Comparison of ENCODE assay signal across 28 cellular contexts in the genomic region with DNA sequence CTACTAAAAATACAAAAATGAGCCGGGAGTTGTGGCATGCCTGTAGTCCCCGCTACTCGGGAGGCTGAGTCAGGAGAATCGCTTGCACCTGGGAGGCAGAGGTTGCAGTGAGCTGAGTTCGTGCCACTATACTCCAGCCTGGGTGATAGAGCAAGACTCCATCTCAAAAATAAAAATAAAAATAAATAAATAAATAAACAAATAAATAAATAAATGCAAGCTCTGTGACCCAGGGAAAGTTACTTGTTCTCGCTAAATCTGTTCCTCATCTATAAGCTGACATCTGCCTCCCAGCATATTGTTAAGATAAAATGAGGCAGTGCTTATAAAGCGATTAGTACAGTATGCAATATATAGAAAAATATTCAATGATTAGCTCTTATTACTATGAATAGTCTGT.
"Had no signal": no experiment of that assay in that cellular context is flagged by ENCODE, and none has a peak within 500 bp of the region (broad histone marks: within the 10 kb centered on the region; RNA-seq: fewer than 3 reads in every experiment).

No MANE protein-coding gene starts in this region.

- H3K36me3 Mint-ChIP-seq: activated CD8-positive, alpha-beta memory T cell treated with anti-CD3 and anti-CD28 coated beads, Interleukin-2, amount 10 ng/mL, durations not matched to agents 7 days and 5 days; activated naive CD4-positive, alpha-beta T cell treated with anti-CD3 and anti-CD28 coated beads, Interleukin-2, amount 10 ng/mL, durations not matched to agents 7 days and 5 days had no signal

- H3K27me3 Mint-ChIP-seq: activated CD4-positive, alpha-beta memory T cell treated with anti-CD3 and anti-CD28 coated beads, Interleukin-2, amount 10 ng/mL, durations not matched to agents 7 days and 5 days; activated CD8-positive, alpha-beta memory T cell treated with anti-CD3 and anti-CD28 coated beads, Interleukin-2, amount 10 ng/mL, durations not matched to agents 7 days and 5 days; activated naive CD8-positive, alpha-beta T cell; activated naive CD8-positive, alpha-beta T cell treated with anti-CD3 and anti-CD28 coated beads, Interleukin-2, amount 50 U/mL, for 24 hours had no signal

- H3K36me3 ChIP-seq: cardiac muscle cell, Peyer's patch, SJCRH30, WERI-Rb-1 had no signal

- H3K27ac Mint-ChIP-seq: activated CD4-positive, alpha-beta memory T cell treated with anti-CD3 and anti-CD28 coated beads, Interleukin-2, amount 10 ng/mL, durations not matched to agents 7 days and 5 days; activated CD8-positive, alpha-beta memory T cell treated with anti-CD3 and anti-CD28 coated beads, Interleukin-2, amount 10 ng/mL, durations not matched to agents 7 days and 5 days; activated naive CD4-positive, alpha-beta T cell treated with anti-CD3 and anti-CD28 coated beads, Interleukin-2, amount 10 ng/mL, durations not matched to agents 7 days and 5 days; activated naive CD8-positive, alpha-beta T cell; activated naive CD8-positive, alpha-beta T cell treated with anti-CD3 and anti-CD28 coated beads, Interleukin-2, amount 50 U/mL, for 24 hours had no signal

- H3K4me3 Mint-ChIP-seq: activated CD4-positive, alpha-beta memory T cell treated with anti-CD3 and anti-CD28 coated beads, Interleukin-2, amount 10 ng/mL, durations not matched to agents 7 days and 5 days; activated CD8-positive, alpha-beta memory T cell treated with anti-CD3 and anti-CD28 coated beads, Interleukin-2, amount 10 ng/mL, durations not matched to agents 7 days and 5 days; activated naive CD4-positive, alpha-beta T cell treated with anti-CD3 and anti-CD28 coated beads, Interleukin-2, amount 10 ng/mL, durations not matched to agents 7 days and 5 days; activated naive CD8-positive, alpha-beta T cell; activated naive CD8-positive, alpha-beta T cell treated with anti-CD3 and anti-CD28 coated beads, Interleukin-2, amount 50 U/mL, for 24 hours had no signal

- H3K4me3 ChIP-seq: cardiac muscle cell, Peyer's patch, SJCRH30, SK-N-MC had no signal

- DNase-seq: activated CD4-positive, alpha-beta memory T cell treated with anti-CD3 and anti-CD28 coated beads, Interleukin-2, amount 10 ng/mL, durations not matched to agents 7 days and 5 days; activated CD4-positive, alpha-beta T cell treated with anti-CD3 and anti-CD28 coated beads for 1 hour; activated CD4-positive, alpha-beta T cell treated with anti-CD3 and anti-CD28 coated beads for 48 hours; activated CD4-positive, CD25-positive, alpha-beta regulatory T cell; activated CD8-positive, alpha-beta memory T cell treated with anti-CD3 and anti-CD28 coated beads for 24 hours; activated CD8-positive, alpha-beta memory T cell treated with anti-CD3 and anti-CD28 coated beads, Interleukin-2, amount 10 ng/mL, durations not matched to agents 7 days and 5 days; activated CD8-positive, alpha-beta memory T cell treated with anti-CD3 and anti-CD28 coated beads, Interleukin-2, amount 50 U/mL, for 48 hours; activated effector memory CD4-positive, alpha-beta T cell treated with Interleukin-2 at 50 U/mL for 16 hours; activated naive CD4-positive, alpha-beta T cell treated with anti-CD3 and anti-CD28 coated beads, Interleukin-2, amount 10 ng/mL, durations not matched to agents 7 days and 5 days; activated naive CD8-positive, alpha-beta T cell treated with anti-CD3 and anti-CD28 coated beads, Interleukin-2, amount 50 U/mL, for 24 hours; activated T-cell treated with anti-CD3 and anti-CD28 coated beads, Interleukin-2, amount 50 U/mL, for 48 hours; anterior cingulate cortex; NCI-H1105; NCI-H1417 treated with DMSO at 0.1 percent for 48 hours; NCI-H187 treated with DMSO at 0.1 percent for 48 hours; NCI-H2081; NCI-H2171 treated with DMSO at 0.1 percent for 48 hours; NCI-H226; NCI-H446 treated with DMSO at 0.1 percent for 48 hours; PC-3; Peyer's patch; RPMI8226; SJCRH30; T1000; WERI-Rb-1 had no signal

- H3K9me3 ChIP-seq: Peyer's patch, SJCRH30 had no signal

- H3K9me3 Mint-ChIP-seq: activated naive CD4-positive, alpha-beta T cell treated with anti-CD3 and anti-CD28 coated beads, Interleukin-2, amount 10 ng/mL, durations not matched to agents 7 days and 5 days; activated naive CD8-positive, alpha-beta T cell treated with anti-CD3 and anti-CD28 coated beads, Interleukin-2, amount 50 U/mL, for 24 hours had no signal

- H3K27ac ChIP-seq: cardiac muscle cell, SJCRH30, SK-N-MC, WERI-Rb-1 had no signal

- H3K27me3 ChIP-seq: cardiac muscle cell, Peyer's patch, SJCRH30 had no signal
